ENCODE assay signal across 8 cellular contexts in genomic region chr11:67507891-67508485, GRCh38. TPM values are rescaled to one million over a fixed set of nuclear protein-coding genes. Genes with fewer than 3 reads are reported as not detected.
DNase-seq lines count a peak whose midpoint lies in the region; ATAC-seq, FAIRE-seq and TF ChIP-seq lines count a peak whose summit lies in the region.

Gene CDK2AP2, minus strand, starts transcription at chr11:67508162. Its CDS starts 80 bp downstream, at chr11:67508082.

- peak; percentile 88 for FAIRE-seq in endometrium (lab: Jason Lieb, UNC)

- BruUV-seq in Calu3 (replicated peaks; lab: Mats Ljungman, UMichigan) = no TSS peak

- peak within 1 kb of the TSS; percentile 91 for H3K4me3 Mint-ChIP-seq in Calu3 (ENCODE audit: low read depth, unreplicated experiment)
- H3K4me3 Mint-ChIP-seq in mesothelial cell of epicardium = peak within 1 kb of the TSS; percentile 79

- WGBS in HUES64 = under 1% methylated on average over 56 of the region's 56 CpGs

- peaks cover 13% of the 10 kb centered on the region for H3K27me3 Mint-ChIP-seq in Calu3 (ENCODE audit: unreplicated experiment)
- peaks cover 22% of the 10 kb centered on the region for H3K27me3 Mint-ChIP-seq in mesothelial cell of epicardium (ENCODE audit: low read depth)

- peaks cover 10% of the 10 kb centered on the region for H3K27me3 ChIP-seq in HUES64 (ENCODE audit: insufficient read depth, low read length)
- H3K27me3 ChIP-seq in OCI-LY1 (ENCODE audit: insufficient read depth, low read length) = no peaks in the 10 kb centered on the region

- TF ChIP-seq CTCF in Calu3 (IDR thresholded peaks at IDR 0.05; ENCODE audit: unreplicated experiment) (no peak), OCI-LY1 (IDR thresholded peaks at IDR 0.05; ENCODE audit: low read length) (no peak), mesothelial cell of epicardium (IDR thresholded peaks at IDR 0.05; ENCODE audit: unreplicated experiment) (no peak)

- intact Hi-C loops in Calu3 (cut with micrococcal nuclease; ENCODE audit: unreplicated experiment) = loop anchor here (2.0 to 10.0 kb wide), 3 partner anchors 75 to 153 kb away; partner anchors contain the start of genes GSTP1, POLD4 and RPS6KB2

- H3K4me2 ChIP-seq in OCI-LY1 (ENCODE audit: low read length) = peak within 1 kb of the TSS; percentile 99

- no peaks in the 10 kb centered on the region for H3K79me2 ChIP-seq in OCI-LY1 (ENCODE audit: insufficient read depth, low read length)

- H3K27ac Mint-ChIP-seq in Calu3 (ENCODE audit: unreplicated experiment) = peak within 1 kb of the TSS; percentile 99
- H3K27ac Mint-ChIP-seq in mesothelial cell of epicardium = peak within 1 kb of the TSS; percentile 96

- H3K4me1 Mint-ChIP-seq in Calu3 (ENCODE audit: low read depth, unreplicated experiment) (peaks cover 31% of the 10 kb centered on the region), mesothelial cell of epicardium (peaks cover 28% of the 10 kb centered on the region)

- H3K9me2 ChIP-seq in OCI-LY1 (ENCODE audit: low read depth, low read length) = no peaks in the 10 kb centered on the region

- H3K9me3 Mint-ChIP-seq in Calu3 (ENCODE audit: low read depth, unreplicated experiment) (no peaks in the 10 kb centered on the region), mesothelial cell of epicardium (no peaks in the 10 kb centered on the region)

- no peak within 1 kb of the TSS for H2AFZ ChIP-seq in OCI-LY1 (ENCODE audit: low read length)

- H4K20me1 ChIP-seq in OCI-LY1 (ENCODE audit: insufficient read depth, low read length) = no peaks in the 10 kb centered on the region

- H3K4me1 ChIP-seq in HUES64 (ENCODE audit: insufficient read depth, low read length) (peaks cover 9% of the 10 kb centered on the region), OCI-LY1 (ENCODE audit: insufficient read depth, low read length, severe bottlenecking) (peaks cover 35% of the 10 kb centered on the region)

- H3K36me3 Mint-ChIP-seq in Calu3 (ENCODE audit: insufficient read depth, unreplicated experiment) (peaks cover 66% of the 10 kb centered on the region), mesothelial cell of epicardium (no peaks in the 10 kb centered on the region)

- H3K36me3 ChIP-seq in HUES64 (ENCODE audit: insufficient read depth, low read length) (no peaks in the 10 kb centered on the region), OCI-LY1 (ENCODE audit: insufficient read depth, low read length) (no peaks in the 10 kb centered on the region; the same call in 1 of the 2 replicates)

- no peaks in the 10 kb centered on the region for H3K9me3 ChIP-seq in HUES64 (ENCODE audit: insufficient read depth, low read depth, low read length)
- H3K9me3 ChIP-seq in OCI-LY1 (ENCODE audit: low read length) = no peaks in the 10 kb centered on the region

- CTCF ChIA-PET in Calu3 (lab: Charles Lee) = no interaction called here

- DNase-seq in Calu3 = peak; percentile 99
- DNase-seq in activated CD8-positive, alpha-beta memory T cell treated with anti-CD3 and anti-CD28 coated beads, Interleukin-2, amount 50 U/mL, for 4 hours = peak; percentile 95
- DNase-seq in mesothelial cell of epicardium (ENCODE audit: low spot score in 2 of 2, unreplicated experiment in 2 of 2) = peak; percentile 95 to 97
- DNase-seq in stimulated activated CD8-positive, alpha-beta memory T cell treated with anti-CD3 and anti-CD28 coated beads, Interleukin-15, amount 100 ng/mL, for 48 hours (ENCODE audit: low read depth in 2 of 2) = peak; percentile 99

- H3F3A ChIP-seq in OCI-LY1 (ENCODE audit: insufficient read depth, low read length) = 0 out of 2 replicates have a peak, but pooled peaks cover 3% of the 10 kb centered on the region

- H3K4me3 ChIP-seq in HUES64 (ENCODE audit: low read length) = peak within 1 kb of the TSS; percentile 84
- H3K4me3 ChIP-seq in OCI-LY1 (ENCODE audit: low read depth, low read length, poor library complexity, severe bottlenecking) = peak within 1 kb of the TSS; percentile 81

- H3K27ac ChIP-seq in HUES64 (ENCODE audit: low read depth, low read length) (peak within 1 kb of the TSS; percentile 93), OCI-LY1 (ENCODE audit: low read depth, low read length, poor library complexity, severe bottlenecking) (peak within 1 kb of the TSS; percentile 89)

- peak; percentile 70 for ATAC-seq in GM21447 (IDR thresholded peaks at IDR 0.05; ENCODE audit: unreplicated experiment)

- peak within 1 kb of the TSS; percentile 83 for H3K9ac ChIP-seq in HUES64 (ENCODE audit: low read depth, low read length)
- peak within 1 kb of the TSS; percentile 67 for H3K9ac ChIP-seq in OCI-LY1 (ENCODE audit: low read length)

RNA-seq across cellular contexts. Expression of gene CDK2AP2, which starts in this region (rescaled TPM):
- 59.7 and 64.7 TPM in 2 replicates for total RNA-seq in Calu3 (2022)
- polyA plus RNA-seq in HUES64 (2013, experiment 1 of 2) = 36.9 TPM
- polyA plus RNA-seq in HUES64 (2013, experiment 2 of 2) = 40.3 TPM
- 16.6 to 17.6 TPM (median 17.4 TPM) in 3 replicates for total RNA-seq in mesothelial cell of epicardium

Comparison
In these comparisons a context has a peak if more than half of its experiments do, and no peak if none do; other contexts are left out.
1. Peak in every context shown above with its lines: DNase-seq, ATAC-seq, H3K4me3 ChIP-seq and H3K27ac ChIP-seq.